Comparison of ENCODE assay signal across 37 cellular contexts in the genomic region with DNA sequence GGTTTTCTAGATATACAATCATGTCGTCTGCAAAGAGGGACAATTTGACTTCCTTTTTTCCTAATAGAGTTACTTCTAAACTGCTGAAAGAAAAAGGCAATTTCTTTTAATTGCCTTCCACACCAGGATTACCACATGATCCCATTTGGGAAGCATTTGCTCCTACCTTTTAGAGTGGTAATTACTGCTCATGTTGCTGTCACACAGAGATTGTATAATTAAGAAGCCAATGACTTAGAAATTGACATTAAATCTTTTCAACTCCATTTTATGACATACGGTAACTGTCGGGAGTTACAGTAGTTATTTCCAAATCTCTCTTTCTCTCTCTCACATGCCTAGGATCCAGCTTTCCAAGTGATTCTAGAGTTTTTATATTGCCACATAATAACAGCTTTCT. TPM values are rescaled to one million over a fixed set of nuclear protein-coding genes. Genes with fewer than 3 reads are reported as not detected.
"Had no signal": no experiment of that assay in that cellular context is flagged by ENCODE, and none has a peak within 500 bp of the region (broad histone marks: within the 10 kb centered on the region; RNA-seq: fewer than 3 reads in every experiment).

No MANE protein-coding gene starts in this region.

- H3K27me3 ChIP-seq: brain microvascular endothelial cell, esophagus squamous epithelium, gastroesophageal sphincter, heart right ventricle had no signal

- H3K27ac ChIP-seq: brain microvascular endothelial cell, epithelial cell of prostate, esophagus squamous epithelium, gastroesophageal sphincter, heart right ventricle had no signal

- FAIRE-seq: astrocyte, bronchial epithelial cell, colon, endometrium, endothelial cell of umbilical vein had no signal

- ATAC-seq: activated T-cell treated with anti-CD3 and anti-CD28 coated beads, Interleukin-2, amount 50 U/mL, for 4 hours; activated T-helper 17 cell treated with anti-CD3 and anti-CD28 coated beads, Interleukin-2, amount 50 U/mL, for 72 hours; gastroesophageal sphincter; heart right ventricle; WTC11 had no signal

- H3K4me3 ChIP-seq: esophagus squamous epithelium, gastroesophageal sphincter, heart right ventricle had no signal

- H3K36me3 ChIP-seq: brain microvascular endothelial cell, esophagus squamous epithelium had no signal

- H3K9me3 ChIP-seq: esophagus squamous epithelium, gastroesophageal sphincter, heart right ventricle had no signal

- DNase-seq: activated CD4-positive, alpha-beta memory T cell treated with anti-CD3 and anti-CD28 coated beads, Interleukin-2, amount 10 ng/mL, durations not matched to agents 7 days and 5 days; activated CD4-positive, alpha-beta T cell treated with anti-CD3 and anti-CD28 coated beads for 1 hour; activated CD4-positive, alpha-beta T cell treated with anti-CD3 and anti-CD28 coated beads for 4 hours; activated CD4-positive, alpha-beta T cell treated with anti-CD3 and anti-CD28 coated beads, Interleukin-2, amount 10 ng/mL, durations not matched to agents 7 days and 5 days; activated CD4-positive, alpha-beta T cell treated with anti-CD3 and anti-CD28 coated beads, Interleukin-2, amount 50 U/mL, for 4 hours; activated CD8-positive, alpha-beta memory T cell treated with anti-CD3 and anti-CD28 coated beads, Interleukin-2, amount 50 U/mL, for 48 hours; activated effector memory CD4-positive, alpha-beta T cell treated with Interleukin-2 at 50 U/mL for 16 hours; activated gamma-delta T cell treated with Interleukin-2 at 50 U/mL for 16 hours; activated naive CD4-positive, alpha-beta T cell treated with anti-CD3 and anti-CD28 coated beads, Interleukin-2, amount 50 U/mL, for 16 hours; activated naive CD4-positive, alpha-beta T cell treated with Interleukin-2 at 50 U/mL for 16 hours; activated T-cell treated with anti-CD3 and anti-CD28 coated beads for 4 hours; activated T-cell treated with anti-CD3 and anti-CD28 coated beads, Interleukin-2, amount 50 U/mL, for 4 hours; amniotic stem cell; anterior cingulate cortex; brain microvascular endothelial cell; cortex of kidney; dermis blood vessel endothelial cell; effector CD4-positive, alpha-beta T cell; esophagus squamous epithelium; foreskin melanocyte; heart right ventricle; T-helper 2 cell had no signal

RNA-seq across cellular contexts. Expression of a gene that starts 17.8 kb away (rescaled TPM):
- total RNA-seq: activated CD4-positive, alpha-beta memory T cell treated with anti-CD3 and anti-CD28 coated beads, Interleukin-2, amount 10 ng/mL, durations not matched to agents 7 days and 5 days; activated CD4-positive, alpha-beta T cell treated with anti-CD3 and anti-CD28 coated beads, Interleukin-2, amount 10 ng/mL, durations not matched to agents 7 days and 5 days; activated T-cell treated with anti-CD3 and anti-CD28 coated beads, Interleukin-2, amount 50 U/mL, for 4 hours; activated T-helper 17 cell treated with anti-CD3 and anti-CD28 coated beads, Interleukin-2, amount 50 U/mL, for 72 hours; astrocyte; bronchial epithelial cell; cardiac septum; chondrocyte; dermis blood vessel endothelial cell; endothelial cell of umbilical vein; esophagus squamous epithelium; fibroblast of lung; fibroblast of villous mesenchyme; gastroesophageal sphincter; glomerular endothelial cell; heart right ventricle; T-helper 1 cell treated with Interleukin-12 subunit alpha and Interleukin-12 subunit beta and Interleukin-4 antibody, amounts not matched to agents 30 ng/mL and 1 ng/mL, for 36 hours; WTC11 had no signal
